Comparison of ENCODE assay signal across 8 cellular contexts in the genomic region with DNA sequence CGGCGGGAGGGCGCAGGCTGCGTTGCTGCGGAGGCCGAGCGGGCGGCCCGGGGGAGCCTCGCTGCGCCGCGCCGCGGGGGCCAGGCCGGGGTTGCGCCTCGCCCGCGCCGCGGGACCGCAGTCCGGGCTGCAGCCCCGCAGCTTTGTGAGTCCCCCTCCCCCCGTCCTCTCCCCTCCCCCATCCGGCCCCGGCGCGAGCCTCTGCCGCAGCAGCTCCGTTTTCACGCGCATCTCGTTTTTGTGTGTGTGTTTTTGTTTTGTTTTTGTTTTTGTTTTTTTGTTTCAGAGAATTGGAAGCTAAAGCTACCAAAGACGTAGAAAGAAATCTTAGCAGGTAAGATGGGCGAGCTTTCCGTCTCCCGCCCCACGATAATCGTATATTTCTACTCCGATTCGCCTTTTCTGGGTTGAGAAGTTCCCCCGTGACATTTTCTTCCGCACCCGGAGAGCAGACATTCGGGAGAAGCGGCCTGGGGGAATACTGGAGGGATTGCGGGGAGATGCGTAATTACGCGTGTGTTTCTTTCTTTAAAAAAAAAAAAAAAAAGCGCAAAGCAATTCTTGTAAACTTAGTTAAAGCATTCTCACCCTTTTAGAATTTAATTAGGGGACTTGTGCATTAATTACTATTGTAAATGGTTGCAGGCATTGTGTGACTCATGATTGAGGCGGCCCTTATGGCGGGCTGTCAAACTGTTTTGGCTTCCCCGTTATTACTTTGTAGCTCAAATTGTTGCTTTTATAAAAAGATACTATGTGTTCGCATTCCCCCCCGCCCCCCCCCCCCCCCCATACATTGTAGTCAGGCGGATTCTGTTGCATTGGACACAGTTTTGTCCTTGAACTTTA. TPM values are rescaled to one million over a fixed set of nuclear protein-coding genes. Genes with fewer than 3 reads are reported as not detected.
DNase-seq lines count a peak whose midpoint lies in the region; ATAC-seq and TF ChIP-seq lines count a peak whose summit lies in the region.

No MANE protein-coding gene starts in this region.

- H3K36me3 ChIP-seq in SK-N-MC (ENCODE audit: insufficient read depth, low read length) (peaks cover 28% of the 10 kb centered on the region), body of pancreas (replicated peaks in 1 of 2; ENCODE audit: insufficient read depth in 1 of 2, low read depth in 2 of 2) (no peaks in the 10 kb centered on the region)

- H3K27ac ChIP-seq in SK-N-MC, result peak overlapping the region; percentile 92
- peak overlapping the region; percentile 92 to 95 (median 93) for H3K27ac ChIP-seq in body of pancreas

- peak; percentile 34 for ATAC-seq in body of pancreas
- ATAC-seq in HG03571 (IDR thresholded peaks at IDR 0.05; ENCODE audit: unreplicated experiment), result no peak

- no peaks in the 10 kb centered on the region for H3K9me3 ChIP-seq in SK-N-MC (ENCODE audit: low read depth, low read length)
- H3K9me3 ChIP-seq in body of pancreas, result no peaks in the 10 kb centered on the region

- no peak for TF ChIP-seq POLR2A in body of pancreas (IDR thresholded peaks at IDR 0.05)

- H3K4me3 ChIP-seq in HFF-Myc (replicated peaks; ENCODE audit: low read depth, low read length), result peak overlapping the region; percentile 84
- peak overlapping the region; percentile 97 for H3K4me3 ChIP-seq in SK-N-MC
- H3K4me3 ChIP-seq in body of pancreas, result peak overlapping the region in 1 of 2 donors; percentile 73

- peaks cover 40% of the 10 kb centered on the region for H3K4me1 ChIP-seq in body of pancreas

- peak overlapping the region; percentile 89 for H3K9ac ChIP-seq in SK-N-MC (ENCODE audit: insufficient read length)

- DNase-seq in EL (peak; percentile 35), HFF-Myc (ENCODE audit: extremely low read depth, low read depth) (no peak), SK-N-MC (ENCODE audit: low read depth, low spot score) (no peak), body of pancreas (peak; percentile 20 to 57 (median 32)), iris pigment epithelial cell (ENCODE audit: low read depth) (peak; percentile 31), kidney tubule cell (ENCODE audit: low spot score) (no peak)
- DNase-seq in stimulated activated CD4-positive, alpha-beta T cell treated with anti-CD3 and anti-CD28 coated beads, Interleukin-2, amount 100 ng/mL, for 24 hours, result peak; percentile 33 to 46

- WGBS in body of pancreas, 2 donors, result 0% methylated on average over 36 to 40 of the region's 59 CpGs

- H3K27me3 ChIP-seq in body of pancreas, result no peaks in the 10 kb centered on the region

- intact Hi-C loops in body of pancreas (cut with DNase I), result no loop called here

- no peak for TF ChIP-seq CTCF in HFF-Myc (IDR thresholded peaks at IDR 0.05; ENCODE audit: low read depth, low read length, missing control alignments)
- no peak for TF ChIP-seq CTCF in body of pancreas (IDR thresholded peaks at IDR 0.05)

RNA-seq across cellular contexts. Expression of a gene that starts 0.7 kb away (rescaled TPM):
- total RNA-seq in body of pancreas, result 10 to 100 TPM; 46.1 to 82.2 TPM

Comparison
In these comparisons a context has a peak if more than half of its experiments do, and no peak if none do; other contexts are left out.
1. DNase-seq: peak in EL (single experiment), body of pancreas (4 of 4), iris pigment epithelial cell (single experiment) and stimulated activated CD4-positive, alpha-beta T cell treated with anti-CD3 and anti-CD28 coated beads, Interleukin-2, amount 100 ng/mL, for 24 hours (2 of 2); none in HFF-Myc (single experiment), SK-N-MC (single experiment) and kidney tubule cell (single experiment).